9 cellular contexts compared by ENCODE assay signal in genomic region chr22:49976439-49977175, GRCh38. TPM values are rescaled to one million over a fixed set of nuclear protein-coding genes. Genes with fewer than 3 reads are reported as not detected.
DNase-seq lines count a peak whose midpoint lies in the region; ATAC-seq, FAIRE-seq and TF ChIP-seq lines count a peak whose summit lies in the region.
"Had no signal": no experiment of that assay in that cellular context is flagged by ENCODE, and none has a peak within 500 bp of the region (broad histone marks: within the 10 kb centered on the region; RNA-seq: fewer than 3 reads in every experiment).

No MANE protein-coding gene starts in this region.

- no peaks in the 10 kb centered on the region for H3K36me3 ChIP-seq in WERI-Rb-1

- no peak for ATAC-seq in HG03025 (IDR thresholded peaks at IDR 0.05; ENCODE audit: low FRiP score, unreplicated experiment)

- H3K9me3 ChIP-seq in WERI-Rb-1 (ENCODE audit: severe bottlenecking) = no peaks in the 10 kb centered on the region

- peak; percentile 25; the same call in 1 of the 2 replicates for TF ChIP-seq POLR2A in GM12892 (IDR thresholded peaks at IDR 0.05; ENCODE audit: low read depth, low read length)

- FAIRE-seq in GM12892 (lab: Jason Lieb, UNC) = peak; percentile 86

- TF ChIP-seq CTCF in WERI-Rb-1 (IDR thresholded peaks at IDR 0.05; ENCODE audit: low read depth, low read length) = no peak

- H3K4me3 ChIP-seq in WERI-Rb-1 (ENCODE audit: low read depth, low read length) = no peak overlapping the region

- H3K27ac ChIP-seq in WERI-Rb-1 = no peak overlapping the region

- peak; percentile 29 for DNase-seq in GM12892 (ENCODE audit: insufficient read length)
- DNase-seq in OCI-M1 (lab: John Stamatoyannopoulos, UW) = peak; percentile 80
- DNase-seq in activated T-helper 1 cell treated with anti-CD3 and anti-CD28 coated beads, Interleukin-2, amount 50 U/mL, for 16 hours (ENCODE audit: low read depth in 1 of 2, low spot score in 1 of 2) = peak; percentile 4 to 43
- DNase-seq in stimulated activated CD4-positive, alpha-beta T cell treated with anti-CD3 and anti-CD28 coated beads, Interleukin-2, amount 100 ng/mL, for 4 hours (ENCODE audit: low read depth) = peak; percentile 75
- DNase-seq in DMS153 (lab: John Stamatoyannopoulos, UW) = no peak
- no peak for DNase-seq in WERI-Rb-1
- no peak for DNase-seq in NCI-H2227 treated with DMSO at 0.1 percent for 48 hours (lab: John Stamatoyannopoulos, UW)
- DNase-seq: NCI-H526 treated with DMSO at 0.1 percent for 48 hours had no signal

- no peaks in the 10 kb centered on the region for H3K27me3 ChIP-seq in WERI-Rb-1 (ENCODE audit: insufficient read depth, low read depth, severe bottlenecking)

RNA-seq across cellular contexts. Expression of gene PIM3, which starts 16.0 kb away (rescaled TPM):
- polyA plus RNA-seq in GM12892 (2012; ENCODE audit: missing spikeins) = 17.4 TPM

RNA-seq across cellular contexts. Expression of gene IL17REL, which starts 36.0 kb away (rescaled TPM):
- polyA plus RNA-seq in GM12892 (2012; ENCODE audit: missing spikeins) = 0.08 TPM

RNA-seq across cellular contexts. Expression of gene CRELD2, which starts 58.2 kb away (rescaled TPM):
- polyA plus RNA-seq in GM12892 (2012; ENCODE audit: missing spikeins) = 16.7 TPM

RNA-seq across cellular contexts. Expression of gene ALG12, which starts 58.4 kb away (rescaled TPM):
- polyA plus RNA-seq in GM12892 (2012; ENCODE audit: missing spikeins) = 4.9 TPM

Comparison
In these comparisons a context has a peak if more than half of its experiments do, and no peak if none do; other contexts are left out.
1. DNase-seq: peak in GM12892 (single experiment), OCI-M1 (single experiment), activated T-helper 1 cell treated with anti-CD3 and anti-CD28 coated beads, Interleukin-2, amount 50 U/mL, for 16 hours (2 of 2) and stimulated activated CD4-positive, alpha-beta T cell treated with anti-CD3 and anti-CD28 coated beads, Interleukin-2, amount 100 ng/mL, for 4 hours (single experiment); none in DMS153 (single experiment), WERI-Rb-1 (single experiment) and NCI-H2227 treated with DMSO at 0.1 percent for 48 hours (single experiment).